20 cellular contexts compared by ENCODE assay signal in the genomic region with DNA sequence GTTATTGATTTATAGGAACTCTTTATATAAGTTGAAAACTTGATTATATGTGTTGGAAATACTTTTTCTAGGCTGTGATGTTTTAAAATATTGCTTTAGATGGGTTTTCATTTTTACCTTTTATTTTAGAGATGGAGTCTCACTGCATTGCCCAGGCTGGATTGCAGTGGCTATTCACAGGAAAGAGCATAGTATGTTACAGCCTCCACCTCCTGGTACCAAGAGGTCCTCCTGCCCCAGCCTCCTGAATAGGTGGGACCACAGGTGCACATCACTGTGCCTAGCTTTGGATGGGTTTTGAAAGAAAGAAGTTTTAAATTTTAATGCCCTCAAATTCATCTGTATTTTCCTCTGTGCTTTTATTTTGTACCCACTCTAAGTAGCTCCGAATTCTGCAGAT.
DNase-seq lines count a peak whose midpoint lies in the region; ATAC-seq and TF ChIP-seq lines count a peak whose summit lies in the region.
"Had no signal": no experiment of that assay in that cellular context is flagged by ENCODE, and none has a peak within 500 bp of the region (broad histone marks: within the 10 kb centered on the region; RNA-seq: fewer than 3 reads in every experiment).

No MANE protein-coding gene starts in this region.

- H3K4me1 Mint-ChIP-seq in Calu3 (ENCODE audit: low read depth, unreplicated experiment), result peaks cover 22% of the 10 kb centered on the region
- peaks cover 11 to 16% (median 14%) of the 10 kb centered on the region in 4 donors for H3K4me1 Mint-ChIP-seq in CD4-positive, alpha-beta memory T cell

- H3K4ac ChIP-seq in IMR-90 (ENCODE audit: low read depth, low read length) (no peak overlapping the region), mesenchymal stem cell (ENCODE audit: low read depth in 1 of 2, low read length in 2 of 2) (peak overlapping the region in 1 of 2 experiments; percentile 76)

- H3K9me1 ChIP-seq in IMR-90 (ENCODE audit: insufficient read depth, low read length), result peaks cover 18% of the 10 kb centered on the region

- no CpG with 5 or more reads among the region's 1 CpG for WGBS in IMR-90 (ENCODE audit: extremely low coverage in 2 of 2, insufficient read length in 1 of 2), 2 experiments
- WGBS in mesenchymal stem cell, result no CpG with 5 or more reads among the region's 1 CpG

- no peak overlapping the region for H4K5ac ChIP-seq in IMR-90 (ENCODE audit: low read depth, low read length)

- H3K4me2 ChIP-seq in IMR-90 (ENCODE audit: low read depth, low read length), result no peak overlapping the region
- no peak overlapping the region for H3K4me2 ChIP-seq in mesenchymal stem cell (ENCODE audit: low read length, poor library complexity, severe bottlenecking)

- intact Hi-C loops in Calu3 (cut with micrococcal nuclease; ENCODE audit: unreplicated experiment), result no loop called here
- intact Hi-C loops in IMR-90 (cut with micrococcal nuclease), result loop anchor here (10.0 kb wide), 1 partner anchor 329 kb away; no protein-coding TSS in a partner anchor
- intact Hi-C loops in posterior vena cava (cut with DNase I), result no loop called here
- intact Hi-C loops in CD4-positive, alpha-beta memory T cell (cut with micrococcal nuclease), result no loop called here
- intact Hi-C loops in cardiac septum (cut with DNase I), result no loop called here

- no peak overlapping the region for H3K23ac ChIP-seq in IMR-90 (ENCODE audit: low read depth, low read length)
- no peak overlapping the region for H3K23ac ChIP-seq in mesenchymal stem cell (ENCODE audit: low read length in 2 of 2)

- H3K27me3 ChIP-seq in IMR-90 (ENCODE audit: control insufficient read depth, insufficient read depth, low read length), result no peaks in the 10 kb centered on the region
- no peaks in the 10 kb centered on the region for H3K27me3 ChIP-seq in mesenchymal stem cell (ENCODE audit: control insufficient read depth in 1 of 2, insufficient read depth in 1 of 2, low read length in 2 of 2)
- no peaks in the 10 kb centered on the region for H3K27me3 ChIP-seq in subcutaneous abdominal adipose tissue (ENCODE audit: control insufficient read depth in 5 of 5, insufficient read depth in 4 of 5, low read length in 5 of 5)
- no peaks in the 10 kb centered on the region for H3K27me3 ChIP-seq in CD4-positive, alpha-beta memory T cell (ENCODE audit: insufficient read depth, low read length)
- H3K27me3 ChIP-seq: BE2C had no signal

- DNase-seq in Calu3, result no peak
- DNase-seq in IMR-90, result no peak
- no peak for DNase-seq in mesenchymal stem cell
- DNase-seq in posterior vena cava (ENCODE audit: low spot score), result no peak
- DNase-seq in CD4-positive, alpha-beta memory T cell, result no peak
- DNase-seq in cardiac septum (ENCODE audit: low spot score), result no peak
- DNase-seq: BE2C; CD8-positive, alpha-beta T cell; DMS79 treated with DMSO at 0.1 percent for 48 hours; HCEC 1CT; KG1; NCI-H1048; NCI-H1436 treated with DMSO at 0.1 percent for 48 hours; NCI-H2029 treated with DMSO at 0.1 percent for 48 hours; NCI-H2171 treated with DMSO at 0.1 percent for 48 hours; NCI-H446 treated with DMSO at 0.1 percent for 48 hours; NCI-H774; PC-3 had no signal

- no peaks in the 10 kb centered on the region for H3K27me3 Mint-ChIP-seq in Calu3 (ENCODE audit: unreplicated experiment)
- H3K27me3 Mint-ChIP-seq in CD4-positive, alpha-beta memory T cell, result peaks cover 3 to 8% of the 10 kb centered on the region in 2 donors

- H2BK120ac ChIP-seq in IMR-90 (ENCODE audit: low read depth, low read length), result no peak overlapping the region
- H2BK120ac ChIP-seq in mesenchymal stem cell (ENCODE audit: low read depth, low read length), result no peak overlapping the region

- H2AK5ac ChIP-seq in IMR-90 (ENCODE audit: low read depth, low read length), result peak overlapping the region; percentile 68; the same call in 1 of the 2 replicates
- peak overlapping the region; percentile 99 for H2AK5ac ChIP-seq in mesenchymal stem cell (ENCODE audit: low read length, severe bottlenecking)

- no peak overlapping the region; a peak in 1 of 4 replicates for H4K8ac ChIP-seq in IMR-90 (ENCODE audit: low read depth in 2 of 2, low read length in 2 of 2)
- H4K8ac ChIP-seq in mesenchymal stem cell (ENCODE audit: low read length), result no peak overlapping the region

- TF ChIP-seq CTCF in Calu3 (IDR thresholded peaks at IDR 0.05; ENCODE audit: unreplicated experiment) (no peak), IMR-90 (conservative IDR thresholded peaks at IDR 0.05; ENCODE audit: low read depth, low read length) (no peak)

- no peak overlapping the region for H2AK9ac ChIP-seq in IMR-90 (replicated peaks; ENCODE audit: low read depth, low read length, poor library complexity)

- H3K56ac ChIP-seq in IMR-90 (ENCODE audit: extremely low read depth, insufficient read depth, low read length), result no peak overlapping the region

- H3K4me1 ChIP-seq in IMR-90 (ENCODE audit: control insufficient read depth, insufficient read depth, low read length) (peaks cover 28% of the 10 kb centered on the region), mesenchymal stem cell (ENCODE audit: control insufficient read depth, insufficient read depth, low read depth, low read length) (peaks cover 29% of the 10 kb centered on the region), subcutaneous abdominal adipose tissue (ENCODE audit: control insufficient read depth in 5 of 5, insufficient read depth in 5 of 5, low read length in 5 of 5) (peaks cover 17 to 87% (median 77%) of the 10 kb centered on the region in 5 donors)
- peaks cover 19% of the 10 kb centered on the region for H3K4me1 ChIP-seq in CD4-positive, alpha-beta memory T cell (ENCODE audit: insufficient read depth, low read length)

- no peak overlapping the region for H2AFZ ChIP-seq in IMR-90 (replicated peaks; ENCODE audit: low read length, poor library complexity)
- H2AFZ ChIP-seq in mesenchymal stem cell (ENCODE audit: low read depth, low read length), result no peak overlapping the region

- H3K18ac ChIP-seq in IMR-90 (ENCODE audit: low read depth, low read length) (no peak overlapping the region), mesenchymal stem cell (ENCODE audit: low read depth in 1 of 2, low read length in 2 of 2) (peak overlapping the region in 1 of 2 experiments; percentile 73)

- H3K9me3 ChIP-seq in IMR-90 (ENCODE audit: control insufficient read depth, insufficient read depth, low read length) (no peaks in the 10 kb centered on the region), mesenchymal stem cell (ENCODE audit: control insufficient read depth, low read length) (no peaks in the 10 kb centered on the region), subcutaneous abdominal adipose tissue (ENCODE audit: control insufficient read depth in 5 of 5, low read length in 5 of 5) (no peaks in the 10 kb centered on the region)
- no peaks in the 10 kb centered on the region for H3K9me3 ChIP-seq in CD4-positive, alpha-beta memory T cell (ENCODE audit: control insufficient read depth in 1 of 2, low read length in 2 of 2)
- H3K9me3 ChIP-seq: BE2C had no signal

- ATAC-seq in IMR-90 (ENCODE audit: low read depth), result no peak
- ATAC-seq: CD8-positive, alpha-beta T cell; PC-3 had no signal

- CTCF ChIA-PET in Calu3 (lab: Charles Lee), result no interaction called here
- CTCF ChIA-PET in IMR-90 (lab: Yijun Ruan, JAX), result no interaction called here
- CTCF ChIA-PET in CD4-positive, alpha-beta memory T cell (lab: Charles Lee; ENCODE audit: partially characterized antibody), result no interaction called here

- H3K9me3 Mint-ChIP-seq in Calu3 (ENCODE audit: low read depth, unreplicated experiment), result no peaks in the 10 kb centered on the region
- peaks cover 0 to 2% (median 0%) of the 10 kb centered on the region in 8 donors for H3K9me3 Mint-ChIP-seq in CD4-positive, alpha-beta memory T cell
- H3K9me3 Mint-ChIP-seq: CD8-positive, alpha-beta T cell had no signal

- H4K20me1 ChIP-seq in IMR-90 (ENCODE audit: insufficient read depth, low read length), result peaks cover 10% of the 10 kb centered on the region; the same call in 1 of the 2 replicates

- H3K4me3 Mint-ChIP-seq in Calu3 (ENCODE audit: low read depth, unreplicated experiment), result no peak overlapping the region
- no peak overlapping the region for H3K4me3 Mint-ChIP-seq in CD4-positive, alpha-beta memory T cell
- H3K4me3 Mint-ChIP-seq: CD8-positive, alpha-beta T cell had no signal

- H2BK15ac ChIP-seq in IMR-90 (ENCODE audit: low read depth, low read length) (no peak overlapping the region), mesenchymal stem cell (ENCODE audit: low read depth, poor library complexity, severe bottlenecking) (no peak overlapping the region)

- dilution Hi-C loops in IMR-90 (cut with HindIII; ENCODE audit: low sequenced_read_pairs, unreplicated experiment), result no loop called here

- no peak overlapping the region for H4K91ac ChIP-seq in IMR-90 (ENCODE audit: insufficient read depth, low read depth, low read length)
- H4K91ac ChIP-seq in mesenchymal stem cell (ENCODE audit: low read length), result peak overlapping the region; percentile 74

- peaks cover 1% of the 10 kb centered on the region; the same call in 1 of the 2 replicates for H3K36me3 ChIP-seq in IMR-90 (ENCODE audit: control insufficient read depth, insufficient read depth, low read length)
- H3K36me3 ChIP-seq in mesenchymal stem cell (ENCODE audit: control insufficient read depth in 1 of 2, insufficient read depth in 2 of 2, low read depth in 1 of 2, low read length in 2 of 2), result peaks cover 4 to 5% of the 10 kb centered on the region in 2 experiments
- H3K36me3 ChIP-seq in subcutaneous abdominal adipose tissue (ENCODE audit: control insufficient read depth in 5 of 5, insufficient read depth in 5 of 5, low read length in 5 of 5), result no peaks in the 10 kb centered on the region
- H3K36me3 ChIP-seq in CD4-positive, alpha-beta memory T cell (ENCODE audit: insufficient read depth, low read length), result no peaks in the 10 kb centered on the region
- H3K36me3 ChIP-seq: BE2C had no signal

- H2BK12ac ChIP-seq in mesenchymal stem cell (ENCODE audit: low read length in 2 of 2), result peak overlapping the region in 1 of 2 experiments; percentile 69

- H3K36me3 Mint-ChIP-seq in Calu3 (ENCODE audit: insufficient read depth, unreplicated experiment), result no peaks in the 10 kb centered on the region
- H3K36me3 Mint-ChIP-seq in CD4-positive, alpha-beta memory T cell, result no peaks in the 10 kb centered on the region
- H3K36me3 Mint-ChIP-seq: CD8-positive, alpha-beta T cell had no signal

- H2BK20ac ChIP-seq in IMR-90 (ENCODE audit: low read depth, low read length), result peak overlapping the region; percentile 24; the same call in 1 of the 2 replicates

- POLR2A ChIA-PET in IMR-90 (lab: Charles Lee; ENCODE audit: unreplicated experiment), result no interaction called here
- POLR2A ChIA-PET in CD4-positive, alpha-beta memory T cell (lab: Charles Lee; ENCODE audit: partially characterized antibody), result no interaction called here

- H3K27ac ChIP-seq in IMR-90 (ENCODE audit: insufficient read depth, low read length), result no peak overlapping the region
- peak overlapping the region; percentile 97 for H3K27ac ChIP-seq in mesenchymal stem cell (ENCODE audit: low read length, poor library complexity, severe bottlenecking)
- H3K27ac ChIP-seq in subcutaneous abdominal adipose tissue (ENCODE audit: low read depth, low read length), result peak overlapping the region; percentile 97
- no peak overlapping the region for H3K27ac ChIP-seq in CD4-positive, alpha-beta memory T cell (ENCODE audit: low read depth, low read length)
- H3K27ac ChIP-seq: HL-60 had no signal

- H3K27ac Mint-ChIP-seq in Calu3 (ENCODE audit: unreplicated experiment), result peak overlapping the region; percentile 39
- no peak overlapping the region for H3K27ac Mint-ChIP-seq in CD4-positive, alpha-beta memory T cell
- H3K27ac Mint-ChIP-seq: CD8-positive, alpha-beta T cell had no signal

- no peak overlapping the region for H3K14ac ChIP-seq in IMR-90 (replicated peaks; ENCODE audit: low read depth, low read length)
- no peak overlapping the region for H3K14ac ChIP-seq in mesenchymal stem cell (ENCODE audit: low read length in 2 of 2)

- in situ Hi-C loops in IMR-90 (cut with MboI; ENCODE audit: low sequenced_read_pairs), result no loop called here

- no peak for TF ChIP-seq POLR2A in IMR-90 (IDR thresholded peaks at IDR 0.05; ENCODE audit: low read depth, low read length)

- TF ChIP-seq RAD21 in IMR-90 (IDR thresholded peaks at IDR 0.05; ENCODE audit: low read length), result no peak

- no peak overlapping the region for H3K4me3 ChIP-seq in IMR-90 (ENCODE audit: insufficient read depth, low read depth, low read length)
- no peak overlapping the region for H3K4me3 ChIP-seq in mesenchymal stem cell (ENCODE audit: insufficient read depth in 1 of 2, low read depth in 1 of 2, low read length in 2 of 2)
- no peak overlapping the region for H3K4me3 ChIP-seq in subcutaneous abdominal adipose tissue (ENCODE audit: low read depth in 1 of 5, low read length in 5 of 5)
- no peak overlapping the region for H3K4me3 ChIP-seq in CD4-positive, alpha-beta memory T cell (ENCODE audit: low read length in 2 of 2)

- H3K79me1 ChIP-seq in IMR-90 (ENCODE audit: low read depth in 1 of 2, low read length in 2 of 2) (peaks cover 44 to 86% of the 10 kb centered on the region in 2 experiments), mesenchymal stem cell (replicated peaks; ENCODE audit: low read length, poor library complexity, severe bottlenecking) (peaks cover 12% of the 10 kb centered on the region)

- BruUV-seq in Calu3 (replicated peaks; lab: Mats Ljungman, UMichigan), result no TSS peak
- no TSS peak for BruUV-seq in IMR-90 (replicated peaks; lab: Mats Ljungman, UMichigan)

- H3K9ac ChIP-seq in IMR-90 (ENCODE audit: low read depth, low read length), result no peak overlapping the region
- peak overlapping the region; percentile 78 for H3K9ac ChIP-seq in mesenchymal stem cell (ENCODE audit: low read length)
- peak overlapping the region in 1 of 5 donors; percentile 82 for H3K9ac ChIP-seq in subcutaneous abdominal adipose tissue (ENCODE audit: low read length in 5 of 5)

- H2BK5ac ChIP-seq in IMR-90 (ENCODE audit: low read depth, low read length, poor library complexity, severe bottlenecking) (no peak overlapping the region), mesenchymal stem cell (ENCODE audit: low read depth, low read length, poor library complexity, severe bottlenecking) (no peak overlapping the region)

Comparison
In these comparisons a context has a peak if more than half of its experiments do, and no peak if none do; other contexts are left out.
1. H3K27ac ChIP-seq: peak in mesenchymal stem cell (single experiment) and subcutaneous abdominal adipose tissue (single experiment); none in IMR-90 (single experiment) and CD4-positive, alpha-beta memory T cell (single experiment).